Comparison of ENCODE assay signal across 34 cellular contexts in genomic region chr2:20485989-20486388, GRCh38.
"Had no signal": no experiment of that assay in that cellular context is flagged by ENCODE, and none has a peak within 500 bp of the region (broad histone marks: within the 10 kb centered on the region; RNA-seq: fewer than 3 reads in every experiment).

No MANE protein-coding gene starts in this region.

- H3K9me3 Mint-ChIP-seq: activated B cell treated with CpG ODN at 0.5 μM for 24 hours; activated CD4-positive, alpha-beta memory T cell treated with anti-CD3 and anti-CD28 coated beads for 36 hours; activated CD4-positive, alpha-beta T cell treated with anti-CD3 and anti-CD28 coated beads, Interleukin-2, amount 10 ng/mL, durations not matched to agents 24 days and 14 days; activated CD8-positive, alpha-beta T cell treated with anti-CD3 and anti-CD28 coated beads for 36 hours; activated naive CD4-positive, alpha-beta T cell treated with anti-CD3 and anti-CD28 coated beads for 36 hours; activated naive CD4-positive, alpha-beta T cell treated with anti-CD3 and anti-CD28 coated beads, Interleukin-2, amount 50 U/mL, for 72 hours; activated naive CD8-positive, alpha-beta T cell treated with anti-CD3 and anti-CD28 coated beads for 36 hours; activated T-cell treated with anti-CD3 and anti-CD28 coated beads, Interleukin-2, amount 50 U/mL, for 4 hours; activated T-cell treated with anti-CD3 and anti-CD28 coated beads, Interleukin-2, amount 50 U/mL, for 72 hours; activated T-helper 1 cell treated with anti-CD3 and anti-CD28 coated beads, Interleukin-12 subunit alpha, Interleukin-12 subunit beta, Interleukin-2, Interleukin-4 antibody, amounts not matched to agents 30 ng/mL and 10 ng/mL and 1 ng/mL, durations not matched to agents 14 hours and 24 hours and 36 hours; activated T-helper 17 cell treated with anti-CD3 and anti-CD28 coated beads, Interleukin-2, amount 50 U/mL, for 72 hours; T-helper 1 cell treated with Interleukin-12 subunit alpha and Interleukin-12 subunit beta and Interleukin-4 antibody, amounts not matched to agents 30 μg/mL and 1 μg/mL, for 36 hours; T-helper 2 cell treated with Interferon-gamma antibody and Interleukin-4, amounts not matched to agents 5 μg/mL and 100 μg/mL, for 36 hours had no signal

- H3K36me3 ChIP-seq: adrenal gland, brain microvascular endothelial cell, cardiac muscle cell had no signal

- H3K27ac Mint-ChIP-seq: activated B cell treated with CpG ODN at 0.5 μM for 24 hours; activated CD4-positive, alpha-beta memory T cell treated with anti-CD3 and anti-CD28 coated beads for 36 hours; activated CD4-positive, alpha-beta T cell treated with anti-CD3 and anti-CD28 coated beads, Interleukin-2, amount 10 ng/mL, durations not matched to agents 24 days and 14 days; activated CD8-positive, alpha-beta T cell treated with anti-CD3 and anti-CD28 coated beads for 36 hours; activated naive CD4-positive, alpha-beta T cell treated with anti-CD3 and anti-CD28 coated beads for 36 hours; activated naive CD4-positive, alpha-beta T cell treated with anti-CD3 and anti-CD28 coated beads, Interleukin-2, amount 50 U/mL, for 72 hours; activated naive CD8-positive, alpha-beta T cell treated with anti-CD3 and anti-CD28 coated beads for 36 hours; activated T-cell treated with anti-CD3 and anti-CD28 coated beads, Interleukin-2, amount 50 U/mL, for 72 hours; activated T-helper 1 cell treated with anti-CD3 and anti-CD28 coated beads, Interleukin-12 subunit alpha, Interleukin-12 subunit beta, Interleukin-2, Interleukin-4 antibody, amounts not matched to agents 30 ng/mL and 10 ng/mL and 1 ng/mL, durations not matched to agents 14 hours and 24 hours and 36 hours; activated T-helper 17 cell treated with anti-CD3 and anti-CD28 coated beads, Interleukin-2, amount 50 U/mL, for 72 hours; T-helper 1 cell treated with Interleukin-12 subunit alpha and Interleukin-12 subunit beta and Interleukin-4 antibody, amounts not matched to agents 30 μg/mL and 1 μg/mL, for 36 hours; T-helper 2 cell treated with Interferon-gamma antibody and Interleukin-4, amounts not matched to agents 5 μg/mL and 100 μg/mL, for 36 hours had no signal

- H3K27ac ChIP-seq: body of pancreas, brain microvascular endothelial cell, cardiac muscle cell, VCaP had no signal

- H3K4me3 ChIP-seq: adrenal gland, body of pancreas, cardiac muscle cell had no signal

- H3K9me3 ChIP-seq: adrenal gland, body of pancreas had no signal

- ATAC-seq: activated CD8-positive, alpha-beta T cell treated with anti-CD3 and anti-CD28 coated beads for 36 hours; activated naive CD4-positive, alpha-beta T cell treated with anti-CD3 and anti-CD28 coated beads, Interleukin-2, amount 50 U/mL, for 72 hours; activated T-cell treated with anti-CD3 and anti-CD28 coated beads, Interleukin-2, amount 50 U/mL, for 4 hours; activated T-cell treated with anti-CD3 and anti-CD28 coated beads, Interleukin-2, amount 50 U/mL, for 72 hours; activated T-helper 17 cell treated with anti-CD3 and anti-CD28 coated beads, Interleukin-2, amount 50 U/mL, for 72 hours; body of pancreas had no signal

- H3K4me1 Mint-ChIP-seq: activated B cell treated with CpG ODN at 0.5 μM for 24 hours; activated CD4-positive, alpha-beta T cell treated with anti-CD3 and anti-CD28 coated beads, Interleukin-2, amount 10 ng/mL, durations not matched to agents 24 days and 14 days; activated naive CD8-positive, alpha-beta T cell treated with anti-CD3 and anti-CD28 coated beads for 36 hours; activated T-helper 17 cell treated with anti-CD3 and anti-CD28 coated beads, Interleukin-2, amount 50 U/mL, for 72 hours had no signal

- DNase-seq: activated B cell treated with CpG ODN at 0.5 μM for 24 hours; activated CD4-positive, alpha-beta memory T cell treated with anti-CD3 and anti-CD28 coated beads for 36 hours; activated CD4-positive, alpha-beta T cell treated with anti-CD3 and anti-CD28 coated beads for 4 hours; activated CD4-positive, alpha-beta T cell treated with anti-CD3 and anti-CD28 coated beads, Interleukin-2, amount 10 ng/mL, durations not matched to agents 24 days and 14 days; activated CD4-positive, alpha-beta T cell treated with anti-CD3 and anti-CD28 coated beads, Interleukin-2, amount 50 U/mL, for 1 hour; activated CD4-positive, alpha-beta T cell treated with anti-CD3 and anti-CD28 coated beads, Interleukin-2, amount 50 U/mL, for 4 hours; activated CD4-positive, CD25-positive, alpha-beta regulatory T cell treated with anti-CD3 and anti-CD28 coated beads, Interleukin-2, amount 50 U/mL, for 72 hours; activated CD8-positive, alpha-beta memory T cell treated with anti-CD3 and anti-CD28 coated beads, Interleukin-2, amount 50 U/mL, for 4 hours; activated CD8-positive, alpha-beta T cell treated with anti-CD3 and anti-CD28 coated beads for 36 hours; activated gamma-delta T cell treated with Interleukin-2 at 50 U/mL for 16 hours; activated naive CD4-positive, alpha-beta T cell; activated naive CD4-positive, alpha-beta T cell treated with anti-CD3 and anti-CD28 coated beads for 36 hours; activated naive CD4-positive, alpha-beta T cell treated with anti-CD3 and anti-CD28 coated beads, Interleukin-2, amount 50 U/mL, for 16 hours; activated naive CD8-positive, alpha-beta T cell treated with anti-CD3 and anti-CD28 coated beads for 36 hours; activated T-cell treated with anti-CD3 and anti-CD28 coated beads for 4 hours; activated T-cell treated with anti-CD3 and anti-CD28 coated beads, Interleukin-2, amount 50 U/mL, for 1 hour; activated T-cell treated with anti-CD3 and anti-CD28 coated beads, Interleukin-2, amount 50 U/mL, for 4 hours; activated T-cell treated with anti-CD3 and anti-CD28 coated beads, Interleukin-2, amount 50 U/mL, for 72 hours; amniotic stem cell; aorta; body of pancreas; brain microvascular endothelial cell; central memory CD4-positive, alpha-beta T cell; T-helper 1 cell; T-helper 2 cell; T-helper 9 cell had no signal

- H3K27me3 ChIP-seq: adrenal gland, body of pancreas, brain microvascular endothelial cell, cardiac muscle cell had no signal

- H3K27me3 Mint-ChIP-seq: activated CD4-positive, alpha-beta memory T cell treated with anti-CD3 and anti-CD28 coated beads for 36 hours; activated naive CD8-positive, alpha-beta T cell treated with anti-CD3 and anti-CD28 coated beads for 36 hours; activated T-helper 17 cell treated with anti-CD3 and anti-CD28 coated beads, Interleukin-2, amount 50 U/mL, for 72 hours had no signal

- H3K36me3 Mint-ChIP-seq: activated CD4-positive, alpha-beta memory T cell treated with anti-CD3 and anti-CD28 coated beads for 36 hours; activated naive CD4-positive, alpha-beta T cell treated with anti-CD3 and anti-CD28 coated beads, Interleukin-2, amount 50 U/mL, for 72 hours; activated naive CD8-positive, alpha-beta T cell treated with anti-CD3 and anti-CD28 coated beads for 36 hours had no signal

- H3K4me3 Mint-ChIP-seq: activated B cell treated with CpG ODN at 0.5 μM for 24 hours; activated CD4-positive, alpha-beta memory T cell treated with anti-CD3 and anti-CD28 coated beads for 36 hours; activated CD4-positive, alpha-beta T cell treated with anti-CD3 and anti-CD28 coated beads, Interleukin-2, amount 10 ng/mL, durations not matched to agents 24 days and 14 days; activated CD8-positive, alpha-beta T cell treated with anti-CD3 and anti-CD28 coated beads for 36 hours; activated naive CD4-positive, alpha-beta T cell treated with anti-CD3 and anti-CD28 coated beads for 36 hours; activated naive CD8-positive, alpha-beta T cell treated with anti-CD3 and anti-CD28 coated beads for 36 hours; activated T-cell treated with anti-CD3 and anti-CD28 coated beads, Interleukin-2, amount 50 U/mL, for 4 hours; activated T-cell treated with anti-CD3 and anti-CD28 coated beads, Interleukin-2, amount 50 U/mL, for 72 hours; activated T-helper 1 cell treated with anti-CD3 and anti-CD28 coated beads, Interleukin-12 subunit alpha, Interleukin-12 subunit beta, Interleukin-2, Interleukin-4 antibody, amounts not matched to agents 30 ng/mL and 10 ng/mL and 1 ng/mL, durations not matched to agents 14 hours and 24 hours and 36 hours; activated T-helper 17 cell treated with anti-CD3 and anti-CD28 coated beads, Interleukin-2, amount 50 U/mL, for 72 hours; T-helper 1 cell treated with Interleukin-12 subunit alpha and Interleukin-12 subunit beta and Interleukin-4 antibody, amounts not matched to agents 30 μg/mL and 1 μg/mL, for 36 hours; T-helper 2 cell treated with Interferon-gamma antibody and Interleukin-4, amounts not matched to agents 5 μg/mL and 100 μg/mL, for 36 hours had no signal
